23 cellular contexts compared by ENCODE assay signal in genomic region chr3:176090727-176091126, GRCh38.
"Had no signal": no experiment of that assay in that cellular context is flagged by ENCODE, and none has a peak within 500 bp of the region (broad histone marks: within the 10 kb centered on the region; RNA-seq: fewer than 3 reads in every experiment).

No MANE protein-coding gene starts in this region.

- H3K36me3 ChIP-seq: MG63 had no signal

- H3K4me3 ChIP-seq: MG63 had no signal

- DNase-seq: IMR-90; Karpas-422; KG1; MG63; NCI-H1092; NCI-H1105 treated with DMSO at 0.1 percent for 48 hours; NCI-H1436; NCI-H187; NCI-H2029; NCI-H2081 treated with DMSO at 0.1 percent for 48 hours; NCI-H2171; NCI-H226; NCI-H446; NCI-H510A; NCI-H524 treated with DMSO at 0.1 percent for 48 hours; NCI-H774; NK-92 treated with Interleukin-12 subunit alpha and Interleukin-12 subunit beta, amount 100 ng/mL, for 24 hours; PC-3; SHP77 had no signal

- H3K27ac ChIP-seq: RWPE1 had no signal

- H3K27me3 ChIP-seq: MG63 had no signal

- ATAC-seq: HepG2, Panc1, PC-3, SK-N-SH treated with all-trans-retinoic acid at 6 μM for 48 hours had no signal
